ENCODE assay signal across 1 cellular context in the genomic region with DNA sequence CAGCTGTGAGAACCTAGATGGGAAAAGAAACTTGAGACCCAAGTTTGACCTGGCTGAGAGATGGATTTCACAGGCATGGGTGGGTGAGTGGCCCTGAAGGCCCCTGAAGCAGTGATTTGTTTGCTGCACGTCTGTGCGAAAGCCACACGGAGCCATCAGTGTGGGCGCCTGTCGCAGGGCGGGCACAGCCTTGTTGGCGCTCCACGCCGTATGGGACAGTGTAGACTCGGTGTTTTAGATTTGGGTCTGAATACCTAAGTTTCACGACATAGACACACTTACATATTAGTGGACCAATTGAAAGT.
TF ChIP-seq lines count a peak whose summit lies in the region.

No MANE protein-coding gene starts in this region.

TF ChIP-seq in HepG2, 621 proteins besides CTCF, POLR2A, EP300 and RAD21:
- TF ChIP-seq, protein P1, sequence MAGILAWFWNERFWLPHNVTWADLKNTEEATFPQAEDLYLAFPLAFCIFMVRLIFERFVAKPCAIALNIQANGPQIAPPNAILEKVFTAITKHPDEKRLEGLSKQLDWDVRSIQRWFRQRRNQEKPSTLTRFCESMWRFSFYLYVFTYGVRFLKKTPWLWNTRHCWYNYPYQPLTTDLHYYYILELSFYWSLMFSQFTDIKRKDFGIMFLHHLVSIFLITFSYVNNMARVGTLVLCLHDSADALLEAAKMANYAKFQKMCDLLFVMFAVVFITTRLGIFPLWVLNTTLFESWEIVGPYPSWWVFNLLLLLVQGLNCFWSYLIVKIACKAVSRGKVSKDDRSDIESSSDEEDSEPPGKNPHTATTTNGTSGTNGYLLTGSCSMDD (CRISPR knock-in tag; IDR thresholded peaks at IDR 0.05): no peak
- TF ChIP-seq MTA3 (CRISPR knock-in tag; IDR thresholded peaks at IDR 0.05): no peak
- TF ChIP-seq ZSCAN22 (CRISPR knock-in tag; IDR thresholded peaks at IDR 0.05): no peak
- no peak for TF ChIP-seq ZNF777 (CRISPR knock-in tag; IDR thresholded peaks at IDR 0.05)
- no peak for TF ChIP-seq ZNF75D (CRISPR knock-in tag; IDR thresholded peaks at IDR 0.05; ENCODE audit: borderline replicate concordance)
- no peak for TF ChIP-seq EZH2 (conservative IDR thresholded peaks at IDR 0.05; ENCODE audit: low read depth, low read length)
- no peak for TF ChIP-seq FOXM1 (CRISPR knock-in tag; IDR thresholded peaks at IDR 0.05)
- no peak for TF ChIP-seq KDM4B (CRISPR knock-in tag; IDR thresholded peaks at IDR 0.05)
- TF ChIP-seq RARA (CRISPR knock-in tag; IDR thresholded peaks at IDR 0.05): no peak
- no peak for TF ChIP-seq ISL2 (CRISPR knock-in tag; IDR thresholded peaks at IDR 0.05)
- TF ChIP-seq, protein P2, sequence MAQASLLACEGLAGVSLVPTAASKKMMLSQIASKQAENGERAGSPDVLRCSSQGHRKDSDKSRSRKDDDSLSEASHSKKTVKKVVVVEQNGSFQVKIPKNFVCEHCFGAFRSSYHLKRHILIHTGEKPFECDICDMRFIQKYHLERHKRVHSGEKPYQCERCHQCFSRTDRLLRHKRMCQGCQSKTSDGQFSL (CRISPR knock-in tag; IDR thresholded peaks at IDR 0.05): no peak
- TF ChIP-seq, protein P3, sequence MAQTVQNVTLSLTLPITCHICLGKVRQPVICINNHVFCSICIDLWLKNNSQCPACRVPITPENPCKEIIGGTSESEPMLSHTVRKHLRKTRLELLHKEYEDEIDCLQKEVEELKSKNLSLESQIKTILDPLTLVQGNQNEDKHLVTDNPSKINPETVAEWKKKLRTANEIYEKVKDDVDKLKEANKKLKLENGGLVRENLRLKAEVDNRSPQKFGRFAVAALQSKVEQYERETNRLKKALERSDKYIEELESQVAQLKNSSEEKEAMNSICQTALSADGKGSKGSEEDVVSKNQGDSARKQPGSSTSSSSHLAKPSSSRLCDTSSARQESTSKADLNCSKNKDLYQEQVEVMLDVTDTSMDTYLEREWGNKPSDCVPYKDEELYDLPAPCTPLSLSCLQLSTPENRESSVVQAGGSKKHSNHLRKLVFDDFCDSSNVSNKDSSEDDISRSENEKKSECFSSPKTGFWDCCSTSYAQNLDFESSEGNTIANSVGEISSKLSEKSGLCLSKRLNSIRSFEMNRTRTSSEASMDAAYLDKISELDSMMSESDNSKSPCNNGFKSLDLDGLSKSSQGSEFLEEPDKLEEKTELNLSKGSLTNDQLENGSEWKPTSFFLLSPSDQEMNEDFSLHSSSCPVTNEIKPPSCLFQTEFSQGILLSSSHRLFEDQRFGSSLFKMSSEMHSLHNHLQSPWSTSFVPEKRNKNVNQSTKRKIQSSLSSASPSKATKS (CRISPR knock-in tag; IDR thresholded peaks at IDR 0.05): no peak
- no peak for TF ChIP-seq CBFB (CRISPR knock-in tag; IDR thresholded peaks at IDR 0.05)
- TF ChIP-seq FOXA1 (IDR thresholded peaks at IDR 0.05): no peak
- no peak for TF ChIP-seq FOXA1 (CRISPR knock-in tag; IDR thresholded peaks at IDR 0.05)
- TF ChIP-seq, protein P4, sequence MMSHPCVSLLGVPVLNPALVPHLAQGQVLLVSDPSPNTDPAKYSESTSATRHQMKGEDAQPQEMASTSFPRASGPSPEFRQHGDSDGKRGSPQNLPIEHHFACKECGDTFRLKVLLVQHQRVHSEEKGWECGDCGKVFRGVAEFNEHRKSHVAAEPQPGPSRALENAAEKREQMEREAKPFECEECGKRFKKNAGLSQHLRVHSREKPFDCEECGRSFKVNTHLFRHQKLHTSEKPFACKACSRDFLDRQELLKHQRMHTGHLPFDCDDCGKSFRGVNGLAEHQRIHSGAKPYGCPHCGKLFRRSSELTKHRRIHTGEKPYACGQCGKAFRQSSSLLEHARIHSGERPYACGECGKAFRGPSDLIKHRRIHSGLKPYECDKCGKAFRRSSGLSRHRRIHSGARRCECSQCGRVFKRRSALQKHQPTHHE (CRISPR knock-in tag; IDR thresholded peaks at IDR 0.05; ENCODE audit: borderline replicate concordance): no peak
- no peak for TF ChIP-seq SNAPC2 (CRISPR knock-in tag; IDR thresholded peaks at IDR 0.05)
- no peak for TF ChIP-seq NCOA5 (CRISPR knock-in tag; IDR thresholded peaks at IDR 0.05)
